ENCODE assay signal across 1 cellular context in the genomic region with DNA sequence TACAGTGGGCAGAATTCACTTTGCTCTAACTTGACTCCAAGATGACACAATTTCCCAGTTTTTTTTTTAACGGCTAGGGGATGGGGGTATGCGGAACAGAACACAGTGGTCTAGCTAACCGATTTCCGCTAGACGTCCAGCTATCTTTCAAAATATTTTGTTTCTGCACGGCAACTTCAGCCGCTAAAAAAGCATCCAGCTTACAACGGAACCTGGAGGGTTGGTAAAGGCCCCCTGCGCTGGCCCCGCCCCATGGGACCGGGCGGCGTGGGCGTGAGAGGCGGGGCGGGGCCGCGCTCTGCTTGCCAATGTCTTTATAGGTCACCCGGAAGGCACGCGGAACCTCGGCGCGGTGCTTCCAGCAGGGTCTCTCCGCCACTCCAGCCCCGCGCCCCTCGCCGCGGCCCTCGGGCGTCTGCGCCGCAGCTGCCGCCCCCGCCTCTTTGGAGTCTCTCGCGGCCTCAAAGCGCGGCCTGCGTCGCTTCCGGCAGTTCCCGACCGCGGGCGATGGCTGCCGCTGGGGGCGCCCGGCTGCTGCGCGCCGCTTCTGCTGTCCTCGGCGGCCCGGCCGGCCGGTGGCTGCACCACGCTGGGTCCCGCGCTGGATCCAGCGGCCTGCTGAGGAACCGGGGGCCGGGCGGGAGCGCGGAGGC.
A peak's percentile ranks its signal among the peaks of the same experiment; 100 is the strongest.
TF ChIP-seq lines count a peak whose summit lies in the region.

Gene FDX1, plus strand, starts transcription at position 335 of the 653 bp plus-strand sequence. Its CDS starts 173 bp downstream, at position 508.

TF ChIP-seq in HepG2, 621 proteins besides CTCF, POLR2A, EP300 and RAD21 (continued from another document and continues in another):
- TF ChIP-seq XRCC5 (optimal IDR thresholded peaks at IDR 0.05; ENCODE audit: low read length) (peak; percentile 59), MAF1 (CRISPR knock-in tag; IDR thresholded peaks at IDR 0.05; ENCODE audit: borderline replicate concordance) (0 out of 2 replicates have a peak, but pooled peaks have one; percentile 44), ZNF605 (CRISPR knock-in tag; IDR thresholded peaks at IDR 0.05) (no peak), ZNF33B (CRISPR knock-in tag; IDR thresholded peaks at IDR 0.05) (no peak), ZNF383 (CRISPR knock-in tag; IDR thresholded peaks at IDR 0.05; ENCODE audit: borderline replicate concordance) (no peak), JUND (CRISPR knock-in tag; IDR thresholded peaks at IDR 0.05) (no peak), PRPF4 (IDR thresholded peaks at IDR 0.05; ENCODE audit: low read depth, low read length, poor library complexity, severe bottlenecking) (no peak), ZSCAN20 (CRISPR knock-in tag; IDR thresholded peaks at IDR 0.05; ENCODE audit: borderline replicate concordance) (no peak), ZNF629 (CRISPR knock-in tag; conservative IDR thresholded peaks at IDR 0.05) (peak; percentile 38; the same call in 1 of the 2 replicates), ZSCAN21 (CRISPR knock-in tag; IDR thresholded peaks at IDR 0.05; ENCODE audit: borderline replicate concordance) (peak; percentile 72; the same call in 1 of the 2 replicates), LBX2 (CRISPR knock-in tag; IDR thresholded peaks at IDR 0.05; ENCODE audit: borderline replicate concordance) (no peak), SIN3A (IDR thresholded peaks at IDR 0.05; ENCODE audit: borderline replicate concordance, low read depth, low read length) (no peak; the same call in 1 of the 2 replicates), CHD4 (IDR thresholded peaks at IDR 0.05; ENCODE audit: borderline replicate concordance, low read length) (no peak), ZNF234 (CRISPR knock-in tag; conservative IDR thresholded peaks at IDR 0.05) (no peak), POLR2G (IDR thresholded peaks at IDR 0.05; ENCODE audit: low read depth, low read length) (peak; percentile 61), REL (CRISPR knock-in tag; conservative IDR thresholded peaks at IDR 0.05) (no peak), ZNF282 (IDR thresholded peaks at IDR 0.05; ENCODE audit: partially characterized antibody) (no peak), ZFY (CRISPR knock-in tag; IDR thresholded peaks at IDR 0.05) (peak; percentile 93), HDAC2 (CRISPR knock-in tag; IDR thresholded peaks at IDR 0.05) (no peak), GABPB1 (CRISPR knock-in tag; IDR thresholded peaks at IDR 0.05) (peak; percentile 89), ZFYVE20 (CRISPR knock-in tag; IDR thresholded peaks at IDR 0.05; ENCODE audit: borderline replicate concordance, low read depth) (no peak), ZNF792 (CRISPR knock-in tag; IDR thresholded peaks at IDR 0.05) (no peak), ZZZ3 (CRISPR knock-in tag; IDR thresholded peaks at IDR 0.05; ENCODE audit: borderline replicate concordance) (no peak), TEAD3 (CRISPR knock-in tag; optimal IDR thresholded peaks at IDR 0.05; ENCODE audit: borderline replicate concordance) (no peak), PAF1 (CRISPR knock-in tag; IDR thresholded peaks at IDR 0.05) (no peak), SYNCRIP (IDR thresholded peaks at IDR 0.05; ENCODE audit: insufficient read depth, low read depth, low read length) (no peak), SP5 (CRISPR knock-in tag; IDR thresholded peaks at IDR 0.05; ENCODE audit: borderline replicate concordance, low read depth) (peak; percentile 47; the same call in 1 of the 2 replicates), FOSL1 (CRISPR knock-in tag; IDR thresholded peaks at IDR 0.05; ENCODE audit: borderline replicate concordance) (no peak), TAF1 (CRISPR knock-in tag; IDR thresholded peaks at IDR 0.05) (peak; percentile 50), BHLHE40 (IDR thresholded peaks at IDR 0.05; ENCODE audit: low read length) (peak; percentile 34; the same call in 1 of the 2 replicates), MATR3 (CRISPR knock-in tag; IDR thresholded peaks at IDR 0.05) (no peak), BCLAF1 (IDR thresholded peaks at IDR 0.05) (no peak), ZNF264 (CRISPR knock-in tag; IDR thresholded peaks at IDR 0.05) (no peak), ZNF432 (CRISPR knock-in tag; IDR thresholded peaks at IDR 0.05; ENCODE audit: borderline replicate concordance) (no peak), ZNF430 (CRISPR knock-in tag; IDR thresholded peaks at IDR 0.05) (peak; percentile 74), UBTF (CRISPR knock-in tag; IDR thresholded peaks at IDR 0.05) (peak; percentile 90; the same call in 1 of the 2 replicates)
- TF ChIP-seq, protein P1, sequence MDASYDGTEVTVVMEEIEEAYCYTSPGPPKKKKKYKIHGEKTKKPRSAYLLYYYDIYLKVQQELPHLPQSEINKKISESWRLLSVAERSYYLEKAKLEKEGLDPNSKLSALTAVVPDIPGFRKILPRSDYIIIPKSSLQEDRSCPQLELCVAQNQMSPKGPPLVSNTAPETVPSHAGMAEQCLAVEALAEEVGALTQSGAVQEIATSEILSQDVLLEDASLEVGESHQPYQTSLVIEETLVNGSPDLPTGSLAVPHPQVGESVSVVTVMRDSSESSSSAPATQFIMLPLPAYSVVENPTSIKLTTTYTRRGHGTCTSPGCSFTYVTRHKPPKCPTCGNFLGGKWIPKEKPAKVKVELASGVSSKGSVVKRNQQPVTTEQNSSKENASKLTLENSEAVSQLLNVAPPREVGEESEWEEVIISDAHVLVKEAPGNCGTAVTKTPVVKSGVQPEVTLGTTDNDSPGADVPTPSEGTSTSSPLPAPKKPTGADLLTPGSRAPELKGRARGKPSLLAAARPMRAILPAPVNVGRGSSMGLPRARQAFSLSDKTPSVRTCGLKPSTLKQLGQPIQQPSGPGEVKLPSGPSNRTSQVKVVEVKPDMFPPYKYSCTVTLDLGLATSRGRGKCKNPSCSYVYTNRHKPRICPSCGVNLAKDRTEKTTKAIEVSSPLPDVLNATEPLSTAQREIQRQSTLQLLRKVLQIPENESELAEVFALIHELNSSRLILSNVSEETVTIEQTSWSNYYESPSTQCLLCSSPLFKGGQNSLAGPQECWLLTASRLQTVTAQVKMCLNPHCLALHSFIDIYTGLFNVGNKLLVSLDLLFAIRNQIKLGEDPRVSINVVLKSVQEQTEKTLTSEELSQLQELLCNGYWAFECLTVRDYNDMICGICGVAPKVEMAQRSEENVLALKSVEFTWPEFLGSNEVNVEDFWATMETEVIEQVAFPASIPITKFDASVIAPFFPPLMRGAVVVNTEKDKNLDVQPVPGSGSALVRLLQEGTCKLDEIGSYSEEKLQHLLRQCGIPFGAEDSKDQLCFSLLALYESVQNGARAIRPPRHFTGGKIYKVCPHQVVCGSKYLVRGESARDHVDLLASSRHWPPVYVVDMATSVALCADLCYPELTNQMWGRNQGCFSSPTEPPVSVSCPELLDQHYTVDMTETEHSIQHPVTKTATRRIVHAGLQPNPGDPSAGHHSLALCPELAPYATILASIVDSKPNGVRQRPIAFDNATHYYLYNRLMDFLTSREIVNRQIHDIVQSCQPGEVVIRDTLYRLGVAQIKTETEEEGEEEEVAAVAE (CRISPR knock-in tag; IDR thresholded peaks at IDR 0.05; ENCODE audit: borderline replicate concordance), result no peak
- TF ChIP-seq, protein P2, sequence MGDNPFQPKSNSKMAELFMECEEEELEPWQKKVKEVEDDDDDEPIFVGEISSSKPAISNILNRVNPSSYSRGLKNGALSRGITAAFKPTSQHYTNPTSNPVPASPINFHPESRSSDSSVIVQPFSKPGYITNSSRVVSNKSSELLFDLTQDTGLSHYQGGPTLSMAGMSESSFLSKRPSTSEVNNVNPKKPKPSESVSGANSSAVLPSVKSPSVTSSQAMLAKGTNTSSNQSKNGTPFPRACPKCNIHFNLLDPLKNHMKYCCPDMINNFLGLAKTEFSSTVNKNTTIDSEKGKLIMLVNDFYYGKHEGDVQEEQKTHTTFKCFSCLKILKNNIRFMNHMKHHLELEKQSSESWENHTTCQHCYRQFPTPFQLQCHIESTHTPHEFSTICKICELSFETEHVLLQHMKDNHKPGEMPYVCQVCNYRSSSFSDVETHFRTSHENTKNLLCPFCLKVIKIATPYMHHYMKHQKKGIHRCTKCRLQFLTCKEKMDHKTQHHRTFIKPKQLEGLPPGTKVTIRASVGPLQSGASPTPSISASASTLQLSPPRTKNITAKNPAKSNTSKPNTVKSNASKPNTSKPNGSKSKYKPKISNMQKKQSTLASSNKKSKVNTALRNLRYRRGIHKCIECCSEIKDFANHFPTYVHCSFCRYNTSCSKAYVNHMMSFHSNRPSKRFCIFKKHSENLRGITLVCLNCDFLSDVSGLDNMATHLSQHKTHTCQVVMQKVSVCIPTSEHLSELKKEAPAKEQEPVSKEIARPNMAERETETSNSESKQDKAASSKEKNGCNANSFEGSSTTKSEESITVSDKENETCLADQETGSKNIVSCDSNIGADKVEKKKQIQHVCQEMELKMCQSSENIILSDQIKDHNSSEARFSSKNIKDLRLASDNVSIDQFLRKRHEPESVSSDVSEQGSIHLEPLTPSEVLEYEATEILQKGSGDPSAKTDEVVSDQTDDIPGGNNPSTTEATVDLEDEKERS (CRISPR knock-in tag; IDR thresholded peaks at IDR 0.05), result no peak
- TF ChIP-seq, protein P3, sequence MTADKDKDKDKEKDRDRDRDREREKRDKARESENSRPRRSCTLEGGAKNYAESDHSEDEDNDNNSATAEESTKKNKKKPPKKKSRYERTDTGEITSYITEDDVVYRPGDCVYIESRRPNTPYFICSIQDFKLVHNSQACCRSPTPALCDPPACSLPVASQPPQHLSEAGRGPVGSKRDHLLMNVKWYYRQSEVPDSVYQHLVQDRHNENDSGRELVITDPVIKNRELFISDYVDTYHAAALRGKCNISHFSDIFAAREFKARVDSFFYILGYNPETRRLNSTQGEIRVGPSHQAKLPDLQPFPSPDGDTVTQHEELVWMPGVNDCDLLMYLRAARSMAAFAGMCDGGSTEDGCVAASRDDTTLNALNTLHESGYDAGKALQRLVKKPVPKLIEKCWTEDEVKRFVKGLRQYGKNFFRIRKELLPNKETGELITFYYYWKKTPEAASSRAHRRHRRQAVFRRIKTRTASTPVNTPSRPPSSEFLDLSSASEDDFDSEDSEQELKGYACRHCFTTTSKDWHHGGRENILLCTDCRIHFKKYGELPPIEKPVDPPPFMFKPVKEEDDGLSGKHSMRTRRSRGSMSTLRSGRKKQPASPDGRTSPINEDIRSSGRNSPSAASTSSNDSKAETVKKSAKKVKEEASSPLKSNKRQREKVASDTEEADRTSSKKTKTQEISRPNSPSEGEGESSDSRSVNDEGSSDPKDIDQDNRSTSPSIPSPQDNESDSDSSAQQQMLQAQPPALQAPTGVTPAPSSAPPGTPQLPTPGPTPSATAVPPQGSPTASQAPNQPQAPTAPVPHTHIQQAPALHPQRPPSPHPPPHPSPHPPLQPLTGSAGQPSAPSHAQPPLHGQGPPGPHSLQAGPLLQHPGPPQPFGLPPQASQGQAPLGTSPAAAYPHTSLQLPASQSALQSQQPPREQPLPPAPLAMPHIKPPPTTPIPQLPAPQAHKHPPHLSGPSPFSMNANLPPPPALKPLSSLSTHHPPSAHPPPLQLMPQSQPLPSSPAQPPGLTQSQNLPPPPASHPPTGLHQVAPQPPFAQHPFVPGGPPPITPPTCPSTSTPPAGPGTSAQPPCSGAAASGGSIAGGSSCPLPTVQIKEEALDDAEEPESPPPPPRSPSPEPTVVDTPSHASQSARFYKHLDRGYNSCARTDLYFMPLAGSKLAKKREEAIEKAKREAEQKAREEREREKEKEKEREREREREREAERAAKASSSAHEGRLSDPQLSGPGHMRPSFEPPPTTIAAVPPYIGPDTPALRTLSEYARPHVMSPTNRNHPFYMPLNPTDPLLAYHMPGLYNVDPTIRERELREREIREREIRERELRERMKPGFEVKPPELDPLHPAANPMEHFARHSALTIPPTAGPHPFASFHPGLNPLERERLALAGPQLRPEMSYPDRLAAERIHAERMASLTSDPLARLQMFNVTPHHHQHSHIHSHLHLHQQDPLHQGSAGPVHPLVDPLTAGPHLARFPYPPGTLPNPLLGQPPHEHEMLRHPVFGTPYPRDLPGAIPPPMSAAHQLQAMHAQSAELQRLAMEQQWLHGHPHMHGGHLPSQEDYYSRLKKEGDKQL (CRISPR knock-in tag; IDR thresholded peaks at IDR 0.05; ENCODE audit: low read depth), result no peak
